In genomic region chr9:88387733-88388202, GRCh38 we compare ENCODE assay signal across 8 cellular contexts. TPM values are rescaled to one million over a fixed set of nuclear protein-coding genes. Genes with fewer than 3 reads are reported as not detected.
DNase-seq lines count a peak whose midpoint lies in the region; ATAC-seq and TF ChIP-seq lines count a peak whose summit lies in the region.

No MANE protein-coding gene starts in this region.

- peak in 4 of 7 experiments; percentile 20 to 64 (median 46) for DNase-seq in CD8-positive, alpha-beta T cell
- DNase-seq in HT1080 (ENCODE audit: low read depth) (peak; percentile 8), T-helper 17 cell (peak; percentile 20 to 34 (median 26)), brain pericyte (ENCODE audit: low read depth, low spot score) (peak; percentile 30), iPS-NIHi7 (ENCODE audit: extremely low spot score) (peak; percentile 39), NCI-H1694 treated with DMSO at 0.1 percent for 48 hours (lab: John Stamatoyannopoulos, UW) (no peak)

- intact Hi-C loops in CD8-positive, alpha-beta T cell (cut with DNase I, micrococcal nuclease), result loop anchor here (1.0 to 5.0 kb wide), 5 partner anchors 65 to 925 kb away; partner anchors contain the start of genes CDK20 (in 1 of the 2) and CKS2 (in 1 of the 2)

- peak overlapping the region; percentile 53 for H3K4me3 ChIP-seq in CD8-positive, alpha-beta T cell (ENCODE audit: low read depth, low read length)
- H3K4me3 ChIP-seq in skeletal muscle satellite cell (ENCODE audit: low read length), result peak overlapping the region; percentile 89

- H3K9ac ChIP-seq in skeletal muscle satellite cell (ENCODE audit: low read depth, low read length), result peak overlapping the region; percentile 89

- H3K36me3 Mint-ChIP-seq in CD8-positive, alpha-beta T cell, result peaks cover 3% of the 10 kb centered on the region
- no peaks in the 10 kb centered on the region for H3K36me3 Mint-ChIP-seq in T-helper 17 cell (ENCODE audit: low read depth)

- H3K9me3 Mint-ChIP-seq in CD8-positive, alpha-beta T cell, result no peaks in the 10 kb centered on the region

- peak overlapping the region; percentile 89 for H3K4me3 Mint-ChIP-seq in CD8-positive, alpha-beta T cell
- peak overlapping the region; percentile 96 for H3K4me3 Mint-ChIP-seq in T-helper 17 cell

- H3K27ac Mint-ChIP-seq in CD8-positive, alpha-beta T cell, result peak overlapping the region; percentile 91
- H3K27ac Mint-ChIP-seq in T-helper 17 cell, result peak overlapping the region; percentile 96

- CTCF ChIA-PET in CD8-positive, alpha-beta T cell (lab: Charles Lee), result no interaction called here

- no peaks in the 10 kb centered on the region for H3K36me3 ChIP-seq in CD8-positive, alpha-beta T cell (ENCODE audit: insufficient read depth, low read length)
- H3K36me3 ChIP-seq in skeletal muscle satellite cell (ENCODE audit: insufficient read depth, low read length), result no peaks in the 10 kb centered on the region

- ATAC-seq in CD8-positive, alpha-beta T cell, result peak; percentile 37
- ATAC-seq in GM19438 (IDR thresholded peaks at IDR 0.05; ENCODE audit: low read depth, unreplicated experiment) (peak; percentile 14), T-helper 17 cell (peak; percentile 55)

- no peaks in the 10 kb centered on the region for H3K27me3 Mint-ChIP-seq in CD8-positive, alpha-beta T cell (ENCODE audit: low read depth)
- H3K27me3 Mint-ChIP-seq in T-helper 17 cell, result no peaks in the 10 kb centered on the region

- no peaks in the 10 kb centered on the region for H3K9me3 ChIP-seq in CD8-positive, alpha-beta T cell (ENCODE audit: low read length)
- H3K9me3 ChIP-seq in T-helper 17 cell (ENCODE audit: control insufficient read depth, low read length, poor library complexity, severe bottlenecking) (no peaks in the 10 kb centered on the region), skeletal muscle satellite cell (replicated peaks; ENCODE audit: low read length) (no peaks in the 10 kb centered on the region)

- H3K4me2 ChIP-seq in skeletal muscle satellite cell (ENCODE audit: low read length), result peak overlapping the region; percentile 98

- H3K27me3 ChIP-seq in CD8-positive, alpha-beta T cell (ENCODE audit: insufficient read depth, low read length), result no peaks in the 10 kb centered on the region
- no peaks in the 10 kb centered on the region for H3K27me3 ChIP-seq in skeletal muscle satellite cell (ENCODE audit: control insufficient read depth, insufficient read depth, low read length)

- H3K4me1 ChIP-seq in CD8-positive, alpha-beta T cell (ENCODE audit: insufficient read depth, low read length), result peaks cover 11% of the 10 kb centered on the region
- H3K4me1 ChIP-seq in skeletal muscle satellite cell (ENCODE audit: control insufficient read depth, insufficient read depth, low read length), result peaks cover 24% of the 10 kb centered on the region

- POLR2A ChIA-PET in CD8-positive, alpha-beta T cell (lab: Charles Lee), result no interaction called here

- peaks cover 36% of the 10 kb centered on the region for H3K4me1 Mint-ChIP-seq in CD8-positive, alpha-beta T cell (ENCODE audit: low read depth)
- peaks cover 22% of the 10 kb centered on the region for H3K4me1 Mint-ChIP-seq in T-helper 17 cell

- no peak for TF ChIP-seq CTCF in CD8-positive, alpha-beta T cell (IDR thresholded peaks at IDR 0.05)

- H3K27ac ChIP-seq in CD8-positive, alpha-beta T cell (ENCODE audit: low read depth, low read length), result peak overlapping the region; percentile 48

RNA-seq across cellular contexts. Expression of gene SPIN1, which starts 0.5 kb away (rescaled TPM):
- 10 to 100 TPM; 29.5 to 31.1 TPM for total RNA-seq in CD8-positive, alpha-beta T cell
- total RNA-seq in HT1080 (2014; rRNA removed; shearing (Covaris generic)), result 36.9 and 56.9 TPM in 2 replicates
- 44.5 and 63.5 TPM in 2 replicates for polyA plus RNA-seq in HT1080 (2015; cell fraction: cytosol; rRNA removed)
- 45.0 and 46.3 TPM in 2 replicates for polyA plus RNA-seq in HT1080 (2015; cell fraction: nucleus; rRNA removed)
- 10 to 100 TPM; 18.7 to 25.1 TPM for total RNA-seq in T-helper 17 cell
- 52.2 and 54.5 TPM in 2 replicates for total RNA-seq in skeletal muscle satellite cell (2012; rRNA removed)
